Comparison of ENCODE assay signal across 17 cellular contexts in the genomic region with DNA sequence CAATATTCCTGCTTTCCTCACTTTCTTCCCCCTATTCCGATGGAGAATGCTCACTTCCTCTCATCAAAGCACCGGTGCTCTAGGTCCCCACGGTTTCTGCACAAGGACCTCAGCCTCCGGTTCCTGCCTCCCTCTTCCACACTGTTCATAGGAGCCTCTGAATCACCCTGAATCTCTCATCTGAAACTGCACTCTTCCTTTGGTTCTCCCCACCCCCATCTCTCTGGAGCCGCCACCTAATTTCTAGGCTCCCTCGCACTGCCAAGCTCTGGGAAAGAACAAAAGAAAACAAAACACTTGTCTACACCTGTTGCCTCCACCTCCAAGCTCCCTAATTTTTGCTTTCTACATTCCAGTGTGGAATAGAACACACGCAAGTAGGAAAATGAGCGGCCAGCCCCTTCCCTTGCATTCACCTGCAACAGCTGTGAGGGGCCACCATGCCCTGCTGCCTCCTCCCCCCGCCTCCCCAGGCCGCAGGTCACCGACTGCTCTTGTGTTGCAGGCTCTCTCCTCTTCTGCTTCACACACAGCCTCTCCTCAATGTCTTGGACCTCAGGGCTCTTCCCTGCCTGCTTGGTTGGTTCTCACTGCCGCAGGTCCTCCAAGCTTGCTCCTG.
"Had no signal": no experiment of that assay in that cellular context is flagged by ENCODE, and none has a peak within 500 bp of the region (broad histone marks: within the 10 kb centered on the region; RNA-seq: fewer than 3 reads in every experiment).

No MANE protein-coding gene starts in this region.

- H3K27ac Mint-ChIP-seq: activated CD4-positive, alpha-beta memory T cell treated with anti-CD3 and anti-CD28 coated beads, Interleukin-2, amount 10 ng/mL, durations not matched to agents 7 days and 5 days; natural killer cell had no signal

- H3K4me1 Mint-ChIP-seq: natural killer cell had no signal

- H3K36me3 Mint-ChIP-seq: natural killer cell had no signal

- H3K9me3 ChIP-seq: heart left ventricle, mucosa of descending colon, psoas muscle, right lobe of liver, suprapubic skin, upper lobe of left lung had no signal

- ATAC-seq: heart left ventricle, left lobe of liver, mucosa of descending colon, natural killer cell, psoas muscle, right lobe of liver had no signal

- H3K4me3 Mint-ChIP-seq: activated CD4-positive, alpha-beta memory T cell treated with anti-CD3 and anti-CD28 coated beads, Interleukin-2, amount 10 ng/mL, durations not matched to agents 7 days and 5 days; natural killer cell had no signal

- H3K27ac ChIP-seq: heart left ventricle, psoas muscle, right lobe of liver, suprapubic skin, upper lobe of left lung had no signal

- DNase-seq: activated CD4-positive, alpha-beta memory T cell treated with anti-CD3 and anti-CD28 coated beads, Interleukin-2, amount 10 ng/mL, durations not matched to agents 7 days and 5 days; activated CD8-positive, alpha-beta memory T cell treated with anti-CD3 and anti-CD28 coated beads, Interleukin-2, amount 50 U/mL, for 48 hours; central memory CD4-positive, alpha-beta T cell; cortex of kidney; effector memory CD4-positive, alpha-beta T cell; heart left ventricle; mammary epithelial cell; mucosa of descending colon; natural killer cell; occipital lobe; psoas muscle; right lobe of liver; stimulated activated CD4-positive, alpha-beta T cell treated with anti-CD3 and anti-CD28 coated beads, Interleukin-1b, Interleukin-23, amount 100 ng/mL, for 48 hours; stimulated activated naive CD4-positive, alpha-beta T cell had no signal

- H3K9me3 Mint-ChIP-seq: activated CD4-positive, alpha-beta memory T cell treated with anti-CD3 and anti-CD28 coated beads, Interleukin-2, amount 10 ng/mL, durations not matched to agents 7 days and 5 days; natural killer cell had no signal

- H3K4me1 ChIP-seq: heart left ventricle, psoas muscle, right lobe of liver, suprapubic skin, upper lobe of left lung had no signal

- H3K4me3 ChIP-seq: heart left ventricle, mucosa of descending colon, psoas muscle, right lobe of liver, suprapubic skin, upper lobe of left lung had no signal

- H3K36me3 ChIP-seq: heart left ventricle, right lobe of liver, suprapubic skin, upper lobe of left lung had no signal

- H3K27me3 ChIP-seq: right lobe of liver, upper lobe of left lung had no signal
